1 cellular context compared by ENCODE assay signal in genomic region chr6:32154514-32155161, GRCh38.
TF ChIP-seq lines count a peak whose summit lies in the region.

No MANE protein-coding gene starts in this region.

TF ChIP-seq in HepG2, 621 proteins besides CTCF, POLR2A, EP300 and RAD21 (continued from another document and continues in another):
- peak; percentile 16 for TF ChIP-seq THAP9 (CRISPR knock-in tag; IDR thresholded peaks at IDR 0.05; ENCODE audit: borderline replicate concordance)
- no peak for TF ChIP-seq IRX3 (CRISPR knock-in tag; IDR thresholded peaks at IDR 0.05; ENCODE audit: borderline replicate concordance, low read depth)
- no peak; the same call in 1 of the 2 replicates for TF ChIP-seq ZNF713 (CRISPR knock-in tag; IDR thresholded peaks at IDR 0.05)
- TF ChIP-seq ZNF768 (CRISPR knock-in tag; IDR thresholded peaks at IDR 0.05) = peak; percentile 59
- no peak for TF ChIP-seq NR3C1 (CRISPR knock-in tag; IDR thresholded peaks at IDR 0.05)
- TF ChIP-seq BHLHE40 (IDR thresholded peaks at IDR 0.05; ENCODE audit: low read length) = no peak
- no peak for TF ChIP-seq NCOA1 (CRISPR knock-in tag; IDR thresholded peaks at IDR 0.05)
- no peak for TF ChIP-seq USF2 (IDR thresholded peaks at IDR 0.05; ENCODE audit: low read depth, low read length)
- TF ChIP-seq USF2 (CRISPR knock-in tag; IDR thresholded peaks at IDR 0.05; ENCODE audit: borderline replicate concordance) = no peak
- TF ChIP-seq ZNF333 (CRISPR knock-in tag; IDR thresholded peaks at IDR 0.05; ENCODE audit: borderline replicate concordance) = no peak; the same call in 1 of the 2 replicates
- no peak for TF ChIP-seq PTBP1 (IDR thresholded peaks at IDR 0.05; ENCODE audit: low read depth, low read length, poor library complexity, severe bottlenecking)
- 0 out of 2 replicates have a peak, but pooled peaks have one; percentile 66 for TF ChIP-seq HOXA7 (CRISPR knock-in tag; IDR thresholded peaks at IDR 0.05)
- TF ChIP-seq ZNF44 (CRISPR knock-in tag; IDR thresholded peaks at IDR 0.05) = 0 out of 2 replicates have a peak, but pooled peaks have one; percentile 36
- no peak for TF ChIP-seq ZNF329 (CRISPR knock-in tag; IDR thresholded peaks at IDR 0.05; ENCODE audit: low read depth)
- TF ChIP-seq TMF1 (CRISPR knock-in tag; IDR thresholded peaks at IDR 0.05; ENCODE audit: low read depth) = no peak; the same call in 1 of the 2 replicates
- TF ChIP-seq TOPORS (CRISPR knock-in tag; IDR thresholded peaks at IDR 0.05) = no peak
- no peak for TF ChIP-seq PCBP2 (optimal IDR thresholded peaks at IDR 0.05; ENCODE audit: low read depth, low read length, poor library complexity, severe bottlenecking)
- TF ChIP-seq TFDP1 (CRISPR knock-in tag; IDR thresholded peaks at IDR 0.05; ENCODE audit: borderline replicate concordance) = peak; percentile 78
- no peak for TF ChIP-seq ZNF510 (CRISPR knock-in tag; IDR thresholded peaks at IDR 0.05; ENCODE audit: low read depth)
- TF ChIP-seq ZFAT (CRISPR knock-in tag; conservative IDR thresholded peaks at IDR 0.05) = no peak
- TF ChIP-seq PATZ1 (CRISPR knock-in tag; IDR thresholded peaks at IDR 0.05) = peak; percentile 91
- no peak for TF ChIP-seq SRF (IDR thresholded peaks at IDR 0.05; ENCODE audit: low read depth, low read length)
- no peak for TF ChIP-seq ZNF17 (CRISPR knock-in tag; IDR thresholded peaks at IDR 0.05)
- no peak for TF ChIP-seq ATF2 (CRISPR knock-in tag; IDR thresholded peaks at IDR 0.05)
- peak; percentile 82; the same call in 1 of the 2 replicates for TF ChIP-seq SIN3A (IDR thresholded peaks at IDR 0.05; ENCODE audit: borderline replicate concordance, low read depth, low read length)
- no peak for TF ChIP-seq ZBTB21 (CRISPR knock-in tag; IDR thresholded peaks at IDR 0.05)
- TF ChIP-seq ADNP (CRISPR knock-in tag; IDR thresholded peaks at IDR 0.05) = no peak
- TF ChIP-seq ZKSCAN1 (IDR thresholded peaks at IDR 0.05; ENCODE audit: low read length) = no peak
- TF ChIP-seq ZNF24 (IDR thresholded peaks at IDR 0.05) = no peak
- 0 out of 2 replicates have a peak, but pooled peaks have one; percentile 65 for TF ChIP-seq MTF2 (CRISPR knock-in tag; IDR thresholded peaks at IDR 0.05; ENCODE audit: borderline replicate concordance)
- TF ChIP-seq WIZ (CRISPR knock-in tag; IDR thresholded peaks at IDR 0.05) = no peak
- TF ChIP-seq ZNF816 (CRISPR knock-in tag; IDR thresholded peaks at IDR 0.05; ENCODE audit: borderline replicate concordance) = no peak
- peak; percentile 89 for TF ChIP-seq HDAC1 (CRISPR knock-in tag; IDR thresholded peaks at IDR 0.05)
- TF ChIP-seq ZNF850 (CRISPR knock-in tag; conservative IDR thresholded peaks at IDR 0.05) = no peak
- no peak for TF ChIP-seq ATF5 (CRISPR knock-in tag; IDR thresholded peaks at IDR 0.05; ENCODE audit: low read depth)
- peak; percentile 27; the same call in 1 of the 2 replicates for TF ChIP-seq PRMT3 (CRISPR knock-in tag; IDR thresholded peaks at IDR 0.05; ENCODE audit: borderline replicate concordance, low read depth)
- TF ChIP-seq MAFK (conservative IDR thresholded peaks at IDR 0.05 in 1 of 2, IDR thresholded peaks at IDR 0.05 in 1 of 2; ENCODE audit: low read length in 2 of 2) = no peak
- no peak for TF ChIP-seq ZFX (CRISPR knock-in tag; IDR thresholded peaks at IDR 0.05; ENCODE audit: low read depth)
- TF ChIP-seq ZMYM4 (CRISPR knock-in tag; IDR thresholded peaks at IDR 0.05) = no peak
- TF ChIP-seq PRDM10 (CRISPR knock-in tag; IDR thresholded peaks at IDR 0.05; ENCODE audit: low read depth) = 0 out of 2 replicates have a peak, but pooled peaks have one; percentile 60
- TF ChIP-seq IKZF5 (CRISPR knock-in tag; IDR thresholded peaks at IDR 0.05) = peak; percentile 29; the same call in 1 of the 2 replicates
- TF ChIP-seq POLR2AphosphoS2 (IDR thresholded peaks at IDR 0.05; ENCODE audit: low read depth, low read length) = no peak
- TF ChIP-seq RFX5 (IDR thresholded peaks at IDR 0.05; ENCODE audit: low read depth, low read length) = peak; percentile 10; the same call in 1 of the 2 replicates
- TF ChIP-seq ZNF205 (CRISPR knock-in tag; IDR thresholded peaks at IDR 0.05) = no peak
- no peak for TF ChIP-seq ZNF513 (CRISPR knock-in tag; conservative IDR thresholded peaks at IDR 0.05)
- TF ChIP-seq RBM39 (IDR thresholded peaks at IDR 0.05; ENCODE audit: low read depth, low read length, poor library complexity, severe bottlenecking) = no peak
- TF ChIP-seq KMT2B (CRISPR knock-in tag; IDR thresholded peaks at IDR 0.05) = no peak
- no peak for TF ChIP-seq MYPOP (CRISPR knock-in tag; IDR thresholded peaks at IDR 0.05)
- TF ChIP-seq ZIK1 (CRISPR knock-in tag; IDR thresholded peaks at IDR 0.05; ENCODE audit: borderline replicate concordance, low read depth) = peak; percentile 41; the same call in 1 of the 2 replicates
